Comparison of ENCODE assay signal across 13 cellular contexts in genomic region chr17:17569691-17570090, GRCh38. TPM values are rescaled to one million over a fixed set of nuclear protein-coding genes. Genes with fewer than 3 reads are reported as not detected.
A peak's percentile ranks its signal among the peaks of the same experiment; 100 is the strongest.
DNase-seq lines count a peak whose midpoint lies in the region; ATAC-seq and TF ChIP-seq lines count a peak whose summit lies in the region.
"Had no signal": no experiment of that assay in that cellular context is flagged by ENCODE, and none has a peak within 500 bp of the region (broad histone marks: within the 10 kb centered on the region; RNA-seq: fewer than 3 reads in every experiment).

No MANE protein-coding gene starts in this region.

- H3K79me2 ChIP-seq in osteoblast (ENCODE audit: insufficient read depth, low read length), result no peaks in the 10 kb centered on the region

- H3K9me3 ChIP-seq in Caco-2 (no peaks in the 10 kb centered on the region), T-helper 17 cell (ENCODE audit: control insufficient read depth, low read length, poor library complexity, severe bottlenecking) (no peaks in the 10 kb centered on the region), osteoblast (ENCODE audit: low read depth, low read length) (no peaks in the 10 kb centered on the region)
- H3K9me3 ChIP-seq: MG63 had no signal

- H3K27ac ChIP-seq in osteoblast (ENCODE audit: low read depth, low read length), result no peak overlapping the region
- H3K27ac ChIP-seq: SK-N-MC had no signal

- no peak overlapping the region for H2AFZ ChIP-seq in osteoblast (ENCODE audit: low read length)

- no peak for ATAC-seq in T-helper 17 cell
- ATAC-seq in left ventricle myocardium superior, result peak; percentile 54
- ATAC-seq in HG03378 (IDR thresholded peaks at IDR 0.05; ENCODE audit: unreplicated experiment), result no peak
- no peak for ATAC-seq in GM18511 (IDR thresholded peaks at IDR 0.05; ENCODE audit: unreplicated experiment)

- TF ChIP-seq CTCF in Caco-2 (IDR thresholded peaks at IDR 0.05; ENCODE audit: insufficient read depth in 1 of 2, low read depth in 1 of 2, low read length in 1 of 2, severe bottlenecking in 1 of 2, unreplicated experiment in 1 of 2), result no peak
- no peak for TF ChIP-seq CTCF in osteoblast (IDR thresholded peaks at IDR 0.05; ENCODE audit: extremely low read depth, low read depth, low read length)

- H3K4me3 ChIP-seq in Caco-2 (ENCODE audit: low read depth, low read length), result no peak overlapping the region
- no peak overlapping the region for H3K4me3 ChIP-seq in osteoblast (ENCODE audit: insufficient read depth, low read length)
- H3K4me3 ChIP-seq: MG63, SK-N-MC had no signal

- no peaks in the 10 kb centered on the region for H3K36me3 Mint-ChIP-seq in Caco-2 (ENCODE audit: insufficient read depth, unreplicated experiment)
- peaks cover 3% of the 10 kb centered on the region for H3K36me3 Mint-ChIP-seq in T-helper 17 cell (ENCODE audit: low read depth)

- H3K4me1 ChIP-seq in Caco-2, result peaks cover 17% of the 10 kb centered on the region
- peaks cover 10% of the 10 kb centered on the region for H3K4me1 ChIP-seq in osteoblast (ENCODE audit: insufficient read depth, low read length)

- DNase-seq in Caco-2 (no peak), T-helper 17 cell (no peak), left ventricle myocardium superior (peak; percentile 79), osteoblast (ENCODE audit: insufficient read length, low spot score, missing footprints) (peak; percentile 68), pons (ENCODE audit: low spot score) (no peak)
- no peak for DNase-seq in effector CD4-positive, alpha-beta T cell
- DNase-seq: AML-193; CD4-positive, alpha-beta T cell; GDM1 had no signal

- H3K9me3 Mint-ChIP-seq in Caco-2 (ENCODE audit: unreplicated experiment), result no peaks in the 10 kb centered on the region
- H3K9me3 Mint-ChIP-seq: CD4-positive, alpha-beta T cell had no signal

- intact Hi-C loops in Caco-2 (cut with micrococcal nuclease; ENCODE audit: unreplicated experiment) (loop anchor here (1.0 to 5.0 kb wide), 5 partner anchors 43 to 213 kb away; partner anchors contain the start of gene RASD1), left ventricle myocardium superior (cut with micrococcal nuclease) (loop anchor here (5.0 kb wide), 1 partner anchor 72 kb away; the partner anchor contains the start of gene RASD1)

- H3K36me3 ChIP-seq in Caco-2 (ENCODE audit: control insufficient read depth, insufficient read depth, low read length), result no peaks in the 10 kb centered on the region; the same call in 1 of the 2 replicates
- H3K36me3 ChIP-seq in osteoblast (ENCODE audit: insufficient read depth, low read length), result no peaks in the 10 kb centered on the region
- H3K36me3 ChIP-seq: MG63 had no signal

- H3K27me3 ChIP-seq in Caco-2 (replicated peaks; ENCODE audit: control insufficient read depth, insufficient read depth, low read length), result no peaks in the 10 kb centered on the region
- H3K27me3 ChIP-seq in osteoblast (ENCODE audit: insufficient read depth, low read length), result no peaks in the 10 kb centered on the region
- H3K27me3 ChIP-seq: MG63 had no signal

- peaks cover 26% of the 10 kb centered on the region for H4K20me1 ChIP-seq in osteoblast (ENCODE audit: insufficient read depth, low read length)

- CTCF ChIA-PET in Caco-2 (lab: Charles Lee), result interaction anchor here (0.6 to 4.3 kb wide), 4 partner anchors 8 to 73 kb away, joined by 3 to 52 read pairs (median 4); partner anchors contain the start of gene RASD1

- H3K4me2 ChIP-seq in osteoblast (ENCODE audit: insufficient read depth, low read length), result no peak overlapping the region

- BruUV-seq in Caco-2 (replicated peaks; lab: Mats Ljungman, UMichigan), result no TSS peak

- H3K4me1 Mint-ChIP-seq in Caco-2 (ENCODE audit: low read depth, unreplicated experiment), result peaks cover 12% of the 10 kb centered on the region
- H3K4me1 Mint-ChIP-seq in T-helper 17 cell, result peaks cover 23% of the 10 kb centered on the region

- no peaks in the 10 kb centered on the region for H3K27me3 Mint-ChIP-seq in Caco-2 (ENCODE audit: insufficient read depth, unreplicated experiment)
- H3K27me3 Mint-ChIP-seq in T-helper 17 cell, result no peaks in the 10 kb centered on the region
- H3K27me3 Mint-ChIP-seq: CD4-positive, alpha-beta T cell had no signal

- POLR2A ChIA-PET in Caco-2 (lab: Charles Lee), result no interaction called here

- H3K4me3 Mint-ChIP-seq in Caco-2 (ENCODE audit: unreplicated experiment), result no peak overlapping the region
- peak overlapping the region; percentile 45 for H3K4me3 Mint-ChIP-seq in T-helper 17 cell
- H3K4me3 Mint-ChIP-seq: CD4-positive, alpha-beta T cell had no signal

- H3K27ac Mint-ChIP-seq in Caco-2 (ENCODE audit: unreplicated experiment), result peak overlapping the region; percentile 76
- peak overlapping the region; percentile 84 for H3K27ac Mint-ChIP-seq in T-helper 17 cell
- H3K27ac Mint-ChIP-seq: CD4-positive, alpha-beta T cell had no signal

RNA-seq across cellular contexts. Expression of gene PEMT, which starts 21.8 kb away (rescaled TPM):
- total RNA-seq in Caco-2 (2022), result 29.5 and 32.1 TPM in 2 replicates
- total RNA-seq in T-helper 17 cell, result 10 to 100 TPM; 13.8 to 14.8 TPM
- total RNA-seq in left ventricle myocardium superior, result 17.9 TPM
- 25.3 and 26.4 TPM in 2 replicates for total RNA-seq in osteoblast

Comparison
In these comparisons a context has a peak if more than half of its experiments do, and no peak if none do; other contexts are left out.
1. DNase-seq: peak in left ventricle myocardium superior (single experiment) and osteoblast (single experiment); none in Caco-2 (0 of 2), T-helper 17 cell (0 of 3), effector CD4-positive, alpha-beta T cell (single experiment) and pons (single experiment).